9 cellular contexts compared by ENCODE assay signal in the genomic region with DNA sequence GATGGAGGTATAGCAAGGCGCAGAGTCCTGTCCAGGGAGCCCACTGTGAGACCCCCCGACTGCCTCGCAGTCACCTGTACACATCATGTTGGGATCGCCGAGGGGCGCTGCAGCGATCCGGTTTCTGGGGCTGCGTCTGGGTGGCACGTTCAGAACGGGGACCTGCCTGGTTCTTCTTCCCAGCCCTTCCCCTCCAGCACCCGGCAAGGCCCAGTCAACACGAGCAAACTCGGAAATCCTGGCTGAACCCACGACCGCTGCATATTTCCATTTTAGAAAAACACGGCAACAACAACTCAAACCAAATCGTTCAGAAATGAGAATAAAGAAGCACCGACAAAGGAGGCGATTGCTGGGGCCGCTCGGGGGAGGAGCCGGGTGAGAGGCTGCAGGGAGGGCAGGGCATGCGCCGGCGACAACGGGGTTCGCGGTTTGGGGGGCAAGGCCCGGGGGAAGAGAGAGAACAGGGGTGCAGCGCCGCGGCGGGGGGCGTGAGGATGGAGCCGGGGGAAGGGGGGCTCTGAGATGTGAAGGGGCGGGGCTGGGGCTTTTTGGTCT. TPM values are rescaled to one million over a fixed set of nuclear protein-coding genes. Genes with fewer than 3 reads are reported as not detected.
A peak's percentile ranks its signal among the peaks of the same experiment; 100 is the strongest.
DNase-seq lines count a peak whose midpoint lies in the region; ATAC-seq and TF ChIP-seq lines count a peak whose summit lies in the region.
"Had no signal": no experiment of that assay in that cellular context is flagged by ENCODE, and none has a peak within 500 bp of the region (broad histone marks: within the 10 kb centered on the region; RNA-seq: fewer than 3 reads in every experiment).

No MANE protein-coding gene starts in this region.

- peak overlapping the region; percentile 42 to 54; a peak in 2 of 4 replicates for H3K27ac ChIP-seq in SK-N-SH (ENCODE audit: low read depth in 2 of 2, low read length in 1 of 2)

- peaks cover 15% of the 10 kb centered on the region for H3K4me1 Mint-ChIP-seq in Caco-2 (ENCODE audit: low read depth, unreplicated experiment)

- POLR2A ChIA-PET in Caco-2 (lab: Charles Lee) (interaction anchor here (1.0 to 1.2 kb wide), 2 partner anchors 12 to 28 kb away, joined by 3 to 4 read pairs; partner anchors contain the start of gene MBTPS1), SK-N-SH (lab: Yijun Ruan, JAX) (interaction anchor here (1.5 kb wide), 1 partner anchor 28 kb away, joined by 9 read pairs; the partner anchor contains the start of gene MBTPS1)

- H3K79me2 ChIP-seq in SK-N-SH (ENCODE audit: insufficient read depth) = peaks cover 48% of the 10 kb centered on the region

- H3K4me2 ChIP-seq in SK-N-SH = peak overlapping the region; percentile 96

- 2% methylated on average over 30 of the region's 37 CpGs for WGBS in SK-N-SH (ENCODE audit: low lambda C conversion rate)

- TF ChIP-seq CTCF in Caco-2 (IDR thresholded peaks at IDR 0.05; ENCODE audit: insufficient read depth in 1 of 2, low read depth in 1 of 2, low read length in 1 of 2, severe bottlenecking in 1 of 2, unreplicated experiment in 1 of 2) (peak in 1 of 2 experiments; percentile 23), SK-N-SH (IDR thresholded peaks at IDR 0.05) (peak; percentile 40)

- peak overlapping the region; percentile 68 for H3K9ac ChIP-seq in SK-N-SH

- peaks cover 16% of the 10 kb centered on the region for H3K36me3 Mint-ChIP-seq in Caco-2 (ENCODE audit: insufficient read depth, unreplicated experiment)

- no peaks in the 10 kb centered on the region for H3K9me2 ChIP-seq in SK-N-SH

- H3K36me3 ChIP-seq in Caco-2 (ENCODE audit: control insufficient read depth, insufficient read depth, low read length) = no peaks in the 10 kb centered on the region
- H3K36me3 ChIP-seq in SK-N-SH (replicated peaks in 1 of 2; ENCODE audit: control insufficient read depth in 1 of 2, insufficient read depth in 2 of 2, low read length in 1 of 2) = no peaks in the 10 kb centered on the region

- H3K4me1 ChIP-seq in Caco-2 (no peaks in the 10 kb centered on the region), SK-N-SH (ENCODE audit: control insufficient read depth in 1 of 2, insufficient read depth in 2 of 2, low read depth in 1 of 2, low read length in 1 of 2) (peaks cover 0 to 5% of the 10 kb centered on the region in 2 experiments; a peak in 1 of 4 replicates)

- peak overlapping the region; percentile 64 for H3K4me3 ChIP-seq in Caco-2 (ENCODE audit: low read depth, low read length)
- H3K4me3 ChIP-seq in SK-N-SH (ENCODE audit: low read depth in 2 of 2, low read length in 1 of 2) = peak overlapping the region; percentile 70 to 76
- peak overlapping the region; percentile 79 for H3K4me3 ChIP-seq in skeletal muscle cell (ENCODE audit: low read depth, low read length)

- peak overlapping the region; percentile 88 for H3K27ac Mint-ChIP-seq in Caco-2 (ENCODE audit: unreplicated experiment)

- H4K20me1 ChIP-seq in SK-N-SH (ENCODE audit: insufficient read depth) = peaks cover 5% of the 10 kb centered on the region

- TF ChIP-seq EP300 in SK-N-SH (IDR thresholded peaks at IDR 0.05; ENCODE audit: borderline replicate concordance in 1 of 2, low read depth in 1 of 2, low read length in 1 of 2) = no peak

- peak in 1 of 2 experiments; percentile 47 for DNase-seq in Caco-2
- DNase-seq in HCEC 1CT = peak; percentile 5
- DNase-seq in SK-N-SH = peak; percentile 67
- DNase-seq in amniotic epithelial cell (ENCODE audit: low read depth) = peak; percentile 4
- DNase-seq in hepatic stellate cell (ENCODE audit: low spot score) = peak; percentile 40
- no peak for DNase-seq in skeletal muscle cell (ENCODE audit: low read depth)

- BruUV-seq in Caco-2 (replicated peaks; lab: Mats Ljungman, UMichigan) = TSS peak; percentile 36

- no peaks in the 10 kb centered on the region for H3F3A ChIP-seq in SK-N-SH (replicated peaks; ENCODE audit: insufficient read depth)

- peaks cover 7% of the 10 kb centered on the region for H3K27me3 Mint-ChIP-seq in Caco-2 (ENCODE audit: insufficient read depth, unreplicated experiment)

- H3K27me3 ChIP-seq in Caco-2 (replicated peaks; ENCODE audit: control insufficient read depth, insufficient read depth, low read length) = no peaks in the 10 kb centered on the region
- peaks cover 8% of the 10 kb centered on the region; the same call in 1 of the 2 replicates for H3K27me3 ChIP-seq in SK-N-SH (ENCODE audit: insufficient read depth)

- CTCF ChIA-PET in Caco-2 (lab: Charles Lee) (interaction anchor here (0.9 to 2.6 kb wide), 5 partner anchors 28 to 216 kb away, joined by 3 to 12 read pairs (median 4); partner anchors contain the start of genes MBTPS1 and TAF1C), SK-N-SH (lab: Yijun Ruan, JAX) (interaction anchor here (1.0 to 2.2 kb wide), 5 partner anchors 12 to 43 kb away, joined by 4 to 8 read pairs (median 5); partner anchors contain the start of genes MBTPS1 and TAF1C)

- intact Hi-C loops in Caco-2 (cut with micrococcal nuclease; ENCODE audit: unreplicated experiment) = no loop called here

- no peaks in the 10 kb centered on the region for H3K9me3 ChIP-seq in Caco-2
- no peaks in the 10 kb centered on the region for H3K9me3 ChIP-seq in SK-N-SH

- peak overlapping the region; percentile 93 for H3K4me3 Mint-ChIP-seq in Caco-2 (ENCODE audit: unreplicated experiment)

- no peak; the same call in 1 of the 2 replicates for TF ChIP-seq RAD21 in SK-N-SH (IDR thresholded peaks at IDR 0.05; ENCODE audit: low read length)

- H3K9me3 Mint-ChIP-seq in Caco-2 (ENCODE audit: unreplicated experiment) = no peaks in the 10 kb centered on the region

- H2AFZ ChIP-seq in SK-N-SH (ENCODE audit: low read depth) = peak overlapping the region; percentile 87; the same call in 1 of the 2 replicates

- ATAC-seq in HG03439 (IDR thresholded peaks at IDR 0.05; ENCODE audit: unreplicated experiment) = no peak
- no peak for ATAC-seq in HG03135 (IDR thresholded peaks at IDR 0.05; ENCODE audit: unreplicated experiment)

TF ChIP-seq in SK-N-SH, 30 proteins besides CTCF, POLR2A, EP300 and RAD21:
- TF ChIP-seq FOXJ3 (CRISPR knock-in tag; IDR thresholded peaks at IDR 0.05) (no peak), TAF1 (IDR thresholded peaks at IDR 0.05; ENCODE audit: borderline replicate concordance, low read depth, low read length) (no peak), NRF1 (IDR thresholded peaks at IDR 0.05; ENCODE audit: low read depth, low read length) (0 out of 2 replicates have a peak, but pooled peaks have one; percentile 16), MXI1 (IDR thresholded peaks at IDR 0.05; ENCODE audit: low read depth, low read length) (peak; percentile 38; the same call in 1 of the 2 replicates), TEAD4 (IDR thresholded peaks at IDR 0.05; ENCODE audit: borderline replicate concordance, insufficient read depth) (no peak)
- TF ChIP-seq, protein P1, sequence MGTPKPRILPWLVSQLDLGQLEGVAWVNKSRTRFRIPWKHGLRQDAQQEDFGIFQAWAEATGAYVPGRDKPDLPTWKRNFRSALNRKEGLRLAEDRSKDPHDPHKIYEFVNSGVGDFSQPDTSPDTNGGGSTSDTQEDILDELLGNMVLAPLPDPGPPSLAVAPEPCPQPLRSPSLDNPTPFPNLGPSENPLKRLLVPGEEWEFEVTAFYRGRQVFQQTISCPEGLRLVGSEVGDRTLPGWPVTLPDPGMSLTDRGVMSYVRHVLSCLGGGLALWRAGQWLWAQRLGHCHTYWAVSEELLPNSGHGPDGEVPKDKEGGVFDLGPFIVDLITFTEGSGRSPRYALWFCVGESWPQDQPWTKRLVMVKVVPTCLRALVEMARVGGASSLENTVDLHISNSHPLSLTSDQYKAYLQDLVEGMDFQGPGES (IDR thresholded peaks at IDR 0.05; ENCODE audit: low read depth, low read length) = no peak

RNA-seq across cellular contexts. Expression of gene HSDL1, which starts 0.6 kb away (rescaled TPM):
- total RNA-seq in Caco-2 (2022) = 21.0 and 23.7 TPM in 2 replicates
- 14.5 and 19.3 TPM in 2 replicates for polyA plus RNA-seq in SK-N-SH (2012; rRNA removed)
- polyA plus RNA-seq in SK-N-SH (2012; cell fraction: cytosol; rRNA removed) = 18.4 and 19.0 TPM in 2 replicates
- 9.7 and 18.6 TPM in 2 replicates for polyA plus RNA-seq in SK-N-SH (2012; cell fraction: nucleus; rRNA removed)

RNA-seq across cellular contexts. Expression of gene DNAAF1, which starts 0.7 kb away (rescaled TPM):
- 0.07 TPM in 1 of 2 replicates, not detected in the other for total RNA-seq in Caco-2 (2022)
- polyA plus RNA-seq in SK-N-SH (2012; rRNA removed) = 0.26 and 0.35 TPM in 2 replicates
- 0.09 TPM in 2 replicates for polyA plus RNA-seq in SK-N-SH (2012; cell fraction: cytosol; rRNA removed)
- 2.1 and 2.2 TPM in 2 replicates for polyA plus RNA-seq in SK-N-SH (2012; cell fraction: nucleus; rRNA removed)
- total RNA-seq: T-helper 1 cell treated with Interleukin-12 subunit alpha and Interleukin-12 subunit beta and Interleukin-4 antibody, amounts not matched to agents 30 ng/mL and 1 ng/mL, for 36 hours had no signal

RNA-seq across cellular contexts. Expression of gene MBTPS1, which starts 27.6 kb away (rescaled TPM):
- total RNA-seq in Caco-2 (2022) = 93.2 and 96.4 TPM in 2 replicates
- polyA plus RNA-seq in SK-N-SH (2012; rRNA removed) = 81.6 and 84.9 TPM in 2 replicates
- 81.9 and 82.5 TPM in 2 replicates for polyA plus RNA-seq in SK-N-SH (2012; cell fraction: cytosol; rRNA removed)
- 140 and 164 TPM in 2 replicates for polyA plus RNA-seq in SK-N-SH (2012; cell fraction: nucleus; rRNA removed)

RNA-seq across cellular contexts. Expression of gene TAF1C, which starts 42.5 kb away (rescaled TPM):
- 69.9 and 79.7 TPM in 2 replicates for total RNA-seq in Caco-2 (2022)
- polyA plus RNA-seq in SK-N-SH (2012; rRNA removed) = 49.3 and 56.1 TPM in 2 replicates
- polyA plus RNA-seq in SK-N-SH (2012; cell fraction: cytosol; rRNA removed) = 7.4 and 12.2 TPM in 2 replicates
- polyA plus RNA-seq in SK-N-SH (2012; cell fraction: nucleus; rRNA removed) = 440 and 505 TPM in 2 replicates

RNA-seq across cellular contexts. Expression of gene ADAD2, which starts 46.6 kb away (rescaled TPM):
- not detected in 2 replicates for total RNA-seq in Caco-2 (2022)
- polyA plus RNA-seq in SK-N-SH (2012; rRNA removed) = not detected in 2 replicates
- polyA plus RNA-seq in SK-N-SH (2012; cell fraction: cytosol; rRNA removed) = not detected in 2 replicates
- polyA plus RNA-seq in SK-N-SH (2012; cell fraction: nucleus; rRNA removed) = 0.02 and 0.04 TPM in 2 replicates
- total RNA-seq: T-helper 1 cell treated with Interleukin-12 subunit alpha and Interleukin-12 subunit beta and Interleukin-4 antibody, amounts not matched to agents 30 ng/mL and 1 ng/mL, for 36 hours had no signal
